Comparison of ENCODE assay signal across 8 cellular contexts in genomic region chr3:195442573-195443390, GRCh38. TPM values are rescaled to one million over a fixed set of nuclear protein-coding genes. Genes with fewer than 3 reads are reported as not detected.
DNase-seq lines count a peak whose midpoint lies in the region; ATAC-seq and TF ChIP-seq lines count a peak whose summit lies in the region.

ACAP2 (minus strand) TSS chr3:195443020; CDS start chr3:195442847, 173 bp downstream.

- intact Hi-C loops in colonic mucosa (cut with DNase I), result no loop called here

- DNase-seq in BE2C (peak; percentile 100), GM19240 (ENCODE audit: insufficient read length, low spot score) (peak; percentile 94), NCI-H526 (lab: John Stamatoyannopoulos, UW) (peak; percentile 99 to 100), colonic mucosa (peak; percentile 100)
- peak; percentile 99 for DNase-seq in activated CD4-positive, alpha-beta T cell treated with anti-CD3 and anti-CD28 coated beads for 48 hours
- DNase-seq in stimulated activated CD4-positive, alpha-beta T cell treated with anti-CD3 and anti-CD28 coated beads, Interleukin-1b, Interleukin-23, amount 100 ng/mL, for 4 hours (ENCODE audit: low read depth in 2 of 2), result peak; percentile 98 to 99

- H3K36me3 ChIP-seq in BE2C (no peaks in the 10 kb centered on the region), colonic mucosa (no peaks in the 10 kb centered on the region)

- H3K9me3 ChIP-seq in BE2C (no peaks in the 10 kb centered on the region), colonic mucosa (no peaks in the 10 kb centered on the region)

- H3K4me3 ChIP-seq in BE2C (ENCODE audit: low read depth, low read length), result peak within 1 kb of the TSS; percentile 78
- peak within 1 kb of the TSS; percentile 70 for H3K4me3 ChIP-seq in colonic mucosa

- H3K4me1 ChIP-seq in BE2C, result 0 out of 2 replicates have a peak, but pooled peaks cover 4% of the 10 kb centered on the region
- H3K4me1 ChIP-seq in colonic mucosa, result peaks cover 3% of the 10 kb centered on the region

- H3K9ac ChIP-seq in colonic mucosa (ENCODE audit: low read depth in 2 of 2, low read length in 2 of 2), result peak within 1 kb of the TSS; percentile 92 to 94

- ATAC-seq in HG03460 (IDR thresholded peaks at IDR 0.05; ENCODE audit: unreplicated experiment), result peak; percentile 88

- H3K27me3 ChIP-seq in BE2C (no peaks in the 10 kb centered on the region), colonic mucosa (no peaks in the 10 kb centered on the region), layer of hippocampus (ENCODE audit: control insufficient read depth, insufficient read depth, low read length) (no peaks in the 10 kb centered on the region)

- no peak for TF ChIP-seq CTCF in BE2C (IDR thresholded peaks at IDR 0.05; ENCODE audit: low read depth, low read length)
- TF ChIP-seq CTCF in colonic mucosa (IDR thresholded peaks at IDR 0.05), result no peak

- peak within 1 kb of the TSS; percentile 89 for H3K27ac ChIP-seq in colonic mucosa
- peak within 1 kb of the TSS; percentile 92 for H3K27ac ChIP-seq in layer of hippocampus (ENCODE audit: low read depth, low read length)

RNA-seq across cellular contexts. Expression of gene ACAP2, which starts in this region (rescaled TPM):
- polyA plus RNA-seq in BE2C (2012; ENCODE audit: insufficient read depth, insufficient read length, low read depth), result 13.7 TPM
- total RNA-seq in colonic mucosa, result 10 to 100 TPM; 48.8 to 62.4 TPM

Comparison
In these comparisons a context has a peak if more than half of its experiments do, and no peak if none do; other contexts are left out.
1. Peak in every context shown above with its lines: DNase-seq, ATAC-seq, H3K4me3 ChIP-seq and H3K27ac ChIP-seq.